In genomic region chr19:7230826-7231225, GRCh38 we compare ENCODE assay signal across 18 cellular contexts.
DNase-seq lines count a peak whose midpoint lies in the region; ATAC-seq and TF ChIP-seq lines count a peak whose summit lies in the region.
"Had no signal": no experiment of that assay in that cellular context is flagged by ENCODE, and none has a peak within 500 bp of the region (broad histone marks: within the 10 kb centered on the region; RNA-seq: fewer than 3 reads in every experiment).

No MANE protein-coding gene starts in this region.

- H2AFZ ChIP-seq in GM23248 = no peak overlapping the region

- H3K9ac ChIP-seq in GM23248 = no peak overlapping the region

- ATAC-seq in HG03135 (IDR thresholded peaks at IDR 0.05; ENCODE audit: unreplicated experiment) = no peak
- ATAC-seq: activated naive CD4-positive, alpha-beta T cell treated with anti-CD3 and anti-CD28 coated beads, Interleukin-2, amount 50 U/mL, for 72 hours; effector memory CD8-positive, alpha-beta T cell had no signal

- no peaks in the 10 kb centered on the region for H4K20me1 ChIP-seq in GM23248 (ENCODE audit: insufficient read depth)

- no peaks in the 10 kb centered on the region for H3K79me2 ChIP-seq in GM23248 (ENCODE audit: insufficient read depth)

- TF ChIP-seq POLR2A in Peyer's patch (IDR thresholded peaks at IDR 0.05) = no peak

- no peak overlapping the region for H3K4me2 ChIP-seq in GM23248 (ENCODE audit: unreplicated experiment)

- H3F3A ChIP-seq in GM23248 (ENCODE audit: insufficient read depth) = no peaks in the 10 kb centered on the region

- H3K4me3 ChIP-seq in GM23248 (no peak overlapping the region), Peyer's patch (no peak overlapping the region)
- H3K4me3 ChIP-seq: lung, upper lobe of left lung had no signal

- no peak for TF ChIP-seq CTCF in Peyer's patch (IDR thresholded peaks at IDR 0.05)

- DNase-seq in GM23248 (peak; percentile 12), head of caudate nucleus (peak in 40 of 42 donors; percentile 15 to 75 (median 49)), mucosa of gallbladder (ENCODE audit: low spot score) (peak; percentile 40), substantia nigra (lab: John Stamatoyannopoulos, UW) (peak in 37 of 49 donors; percentile 3 to 60 (median 32)), LoVo (ENCODE audit: low spot score) (no peak), Peyer's patch (no peak), H4 (ENCODE audit: low spot score) (no peak)
- DNase-seq: activated CD4-positive, alpha-beta T cell treated with anti-CD3 and anti-CD28 coated beads, Interleukin-2, amount 50 U/mL, for 1 hour; activated T-cell treated with anti-CD3 and anti-CD28 coated beads for 4 hours; CD8-positive, alpha-beta memory T cell; effector memory CD8-positive, alpha-beta T cell; NCI-H2107; NCI-H526 treated with DMSO at 0.1 percent for 48 hours; small intestine; upper lobe of left lung had no signal

- H3K27ac ChIP-seq in GM23248 (no peak overlapping the region), substantia nigra (ENCODE audit: low read depth, low read length, poor library complexity, severe bottlenecking) (no peak overlapping the region), Peyer's patch (no peak overlapping the region)
- H3K27ac ChIP-seq: upper lobe of left lung had no signal

- H3K36me3 ChIP-seq in GM23248 (ENCODE audit: low read depth) = no peaks in the 10 kb centered on the region
- H3K36me3 ChIP-seq in Peyer's patch = no peaks in the 10 kb centered on the region
- H3K36me3 ChIP-seq: upper lobe of left lung had no signal

- H3K9me3 ChIP-seq in GM23248 (ENCODE audit: low read depth) (no peaks in the 10 kb centered on the region), Peyer's patch (no peaks in the 10 kb centered on the region)
- H3K9me3 ChIP-seq: upper lobe of left lung had no signal

- H3K9me2 ChIP-seq in GM23248 (ENCODE audit: insufficient read depth) = no peaks in the 10 kb centered on the region

- H3K4me1 ChIP-seq in GM23248 (ENCODE audit: insufficient read depth) (no peaks in the 10 kb centered on the region; the same call in 1 of the 2 replicates), Peyer's patch (no peaks in the 10 kb centered on the region)

- WGBS in GM23248 (ENCODE audit: low coverage in 1 of 2, low lambda C conversion rate in 2 of 2, missing lambda C conversion rate in 2 of 2), 2 experiments = 29 to 39% methylated on average over 9 of the region's 9 CpGs

- intact Hi-C loops in head of caudate nucleus (cut with DNase I) = no loop called here

- H3K27me3 ChIP-seq in GM23248 (replicated peaks; ENCODE audit: insufficient read depth) (no peaks in the 10 kb centered on the region), Peyer's patch (no peaks in the 10 kb centered on the region)
- H3K27me3 ChIP-seq: upper lobe of left lung had no signal

- in situ Hi-C loops in GM23248 (cut with MboI) = no loop called here

Comparison
In these comparisons a context has a peak if more than half of its experiments do, and no peak if none do; other contexts are left out.
1. DNase-seq: peak in GM23248 (single experiment), head of caudate nucleus (40 of 42), mucosa of gallbladder (single experiment) and substantia nigra (37 of 49); none in LoVo (single experiment), Peyer's patch (0 of 3) and H4 (single experiment).